Comparison of ENCODE assay signal across 1 cellular context in genomic region chr16:66741971-66742396, GRCh38.
A peak's percentile ranks its signal among the peaks of the same experiment; 100 is the strongest.
TF ChIP-seq lines count a peak whose summit lies in the region.

No MANE protein-coding gene starts in this region.

TF ChIP-seq in K562, 482 proteins besides CTCF, POLR2A, EP300 and RAD21:
- TF ChIP-seq ZBTB8A (IDR thresholded peaks at IDR 0.05; ENCODE audit: partially characterized antibody) (no peak), ZNF175 (CRISPR knock-in tag; IDR thresholded peaks at IDR 0.05; ENCODE audit: low read depth) (peak; percentile 56; the same call in 1 of the 2 replicates), ZNF668 (CRISPR knock-in tag; IDR thresholded peaks at IDR 0.05) (0 out of 2 replicates have a peak, but pooled peaks have one; percentile 7)
